20 cellular contexts compared by ENCODE assay signal in genomic region chr5:125047871-125048270, GRCh38.
DNase-seq lines count a peak whose midpoint lies in the region; ATAC-seq and TF ChIP-seq lines count a peak whose summit lies in the region.
"Had no signal": no experiment of that assay in that cellular context is flagged by ENCODE, and none has a peak within 500 bp of the region (broad histone marks: within the 10 kb centered on the region; RNA-seq: fewer than 3 reads in every experiment).

No MANE protein-coding gene starts in this region.

- H2AFZ ChIP-seq in DND-41 (ENCODE audit: low read depth, low read length), result 0 out of 2 replicates have a peak overlapping the region, but pooled peaks have one; percentile 4
- no peak overlapping the region for H2AFZ ChIP-seq in trophoblast cell (ENCODE audit: insufficient read depth, low read length, poor library complexity)

- no peak overlapping the region for H4K8ac ChIP-seq in trophoblast cell (ENCODE audit: low read depth, low read length)

- no peaks in the 10 kb centered on the region for H3K9me3 ChIP-seq in DND-41 (ENCODE audit: insufficient read depth, low read length, severe bottlenecking)
- no peaks in the 10 kb centered on the region for H3K9me3 ChIP-seq in trophoblast cell (ENCODE audit: insufficient read depth, low read depth, low read length)
- H3K9me3 ChIP-seq: A549, Caco-2 had no signal

- WGBS in trophoblast cell (ENCODE audit: extremely low coverage, insufficient coverage, insufficient read length), result no CpG with 5 or more reads among the region's 3 CpGs

- no peaks in the 10 kb centered on the region for H4K20me1 ChIP-seq in DND-41 (ENCODE audit: insufficient read depth, low read length)
- H4K20me1 ChIP-seq: BLaER1 treated with 17β-estradiol and CSF1 and Interleukin-3, amounts not matched to agents 10 nM and 100 nM had no signal

- H3K27me3 ChIP-seq in DND-41 (ENCODE audit: insufficient read depth, low read length, poor library complexity) (no peaks in the 10 kb centered on the region), trophoblast cell (ENCODE audit: insufficient read depth, low read length) (no peaks in the 10 kb centered on the region)
- H3K27me3 ChIP-seq: BLaER1 treated with 17β-estradiol and CSF1 and Interleukin-3, amounts not matched to agents 10 nM and 100 nM had no signal

- H3K4me1 ChIP-seq in DND-41 (ENCODE audit: insufficient read depth, low read length) (no peaks in the 10 kb centered on the region), trophoblast cell (ENCODE audit: control insufficient read depth in 1 of 2, insufficient read depth in 2 of 2, low read length in 2 of 2) (peaks cover 0 to 2% of the 10 kb centered on the region in 2 experiments)

- H4K12ac ChIP-seq in trophoblast cell (ENCODE audit: low read depth, low read length), result no peak overlapping the region

- no peak overlapping the region for H3K18ac ChIP-seq in trophoblast cell (ENCODE audit: low read length)

- H3K4me3 ChIP-seq in DND-41 (ENCODE audit: low read depth in 1 of 2, low read length in 2 of 2) (no peak overlapping the region), trophoblast cell (ENCODE audit: low read depth, low read length) (no peak overlapping the region)
- H3K4me3 ChIP-seq: A549; BLaER1 treated with 17β-estradiol and CSF1 and Interleukin-3, amounts not matched to agents 10 nM and 100 nM; GM12878 had no signal

- no peak overlapping the region for H3K14ac ChIP-seq in trophoblast cell (ENCODE audit: low read length)

- DNase-seq in DND-41 (no peak), SK-N-DZ (ENCODE audit: low spot score) (peak; percentile 27), trophoblast cell (peak; percentile 68 to 72), NCI-H345 treated with DMSO at 0.1 percent for 48 hours (lab: John Stamatoyannopoulos, UW; ENCODE audit: unreplicated experiment) (no peak), SW480 (ENCODE audit: low spot score) (no peak)
- DNase-seq: AML-193; Caco-2; Calu3; CD4-positive, alpha-beta T cell; CD8-positive, alpha-beta T cell; DMS79 treated with DMSO at 0.1 percent for 48 hours; EL; GDM1 had no signal

- no peak overlapping the region for H2BK120ac ChIP-seq in trophoblast cell (ENCODE audit: insufficient read depth, low read length, poor library complexity)

- H4K91ac ChIP-seq in trophoblast cell (ENCODE audit: low read depth, low read length), result no peak overlapping the region

- no peak overlapping the region for H3K27ac ChIP-seq in DND-41 (ENCODE audit: low read length)
- no peak overlapping the region for H3K27ac ChIP-seq in trophoblast cell (ENCODE audit: low read depth, low read length)
- H3K27ac ChIP-seq: 22Rv1; A549; BLaER1 treated with 17β-estradiol and CSF1 and Interleukin-3, amounts not matched to agents 10 nM and 100 nM; C4-2B had no signal

- no peak for ATAC-seq in DND-41 (ENCODE audit: insufficient read depth, low read depth)
- ATAC-seq in SK-N-SH treated with all-trans-retinoic acid at 6 μM for 48 hours, result no peak
- ATAC-seq in HG02852 (IDR thresholded peaks at IDR 0.05; ENCODE audit: unreplicated experiment), result no peak
- ATAC-seq: A549; CD8-positive, alpha-beta T cell; GM12878 had no signal

- H2AK5ac ChIP-seq in trophoblast cell (ENCODE audit: low read length), result no peak overlapping the region

- no peak overlapping the region for H3K4ac ChIP-seq in trophoblast cell (ENCODE audit: low read depth, low read length)

- H2BK12ac ChIP-seq in trophoblast cell (ENCODE audit: low read length), result no peak overlapping the region

- no peaks in the 10 kb centered on the region for H3K79me1 ChIP-seq in trophoblast cell (ENCODE audit: low read length)

- H3K79me2 ChIP-seq in DND-41 (ENCODE audit: insufficient read depth, low read length) (no peaks in the 10 kb centered on the region), trophoblast cell (ENCODE audit: control insufficient read depth, insufficient read depth, low read length, poor library complexity) (no peaks in the 10 kb centered on the region)

- no peaks in the 10 kb centered on the region for H3K36me3 ChIP-seq in DND-41 (ENCODE audit: insufficient read depth, low read length)
- no peaks in the 10 kb centered on the region for H3K36me3 ChIP-seq in trophoblast cell (ENCODE audit: control insufficient read depth in 1 of 2, insufficient read depth in 2 of 2, low read length in 2 of 2)
- H3K36me3 ChIP-seq: BLaER1 treated with 17β-estradiol and CSF1 and Interleukin-3, amounts not matched to agents 10 nM and 100 nM had no signal

- no peak overlapping the region for H2BK5ac ChIP-seq in trophoblast cell (ENCODE audit: low read depth, low read length, poor library complexity)

- H3K4me2 ChIP-seq in DND-41 (ENCODE audit: insufficient read depth, low read length) (no peak overlapping the region), trophoblast cell (ENCODE audit: low read length) (no peak overlapping the region)
- H3K4me2 ChIP-seq: A549; BLaER1 treated with 17β-estradiol and CSF1 and Interleukin-3, amounts not matched to agents 10 nM and 100 nM had no signal

- H3K9ac ChIP-seq in DND-41 (ENCODE audit: low read depth, low read length), result no peak overlapping the region
- no peak overlapping the region for H3K9ac ChIP-seq in trophoblast cell (ENCODE audit: low read length)
- H3K9ac ChIP-seq: BLaER1 treated with 17β-estradiol and CSF1 and Interleukin-3, amounts not matched to agents 10 nM and 100 nM had no signal

- H3K23ac ChIP-seq in trophoblast cell (ENCODE audit: low read length), result no peak overlapping the region

- no peak for TF ChIP-seq CTCF in DND-41 (IDR thresholded peaks at IDR 0.05; ENCODE audit: borderline replicate concordance, extremely low read depth, low read length, poor library complexity, severe bottlenecking)

TF ChIP-seq in SK-N-SH treated with all-trans-retinoic acid at 6 μM for 48 hours, 23 proteins besides CTCF, POLR2A, EP300 and RAD21:
- TF ChIP-seq SNAI2 (CRISPR knock-in tag; IDR thresholded peaks at IDR 0.05) (no peak), TOX (CRISPR knock-in tag; IDR thresholded peaks at IDR 0.05; ENCODE audit: borderline replicate concordance) (0 out of 2 replicates have a peak, but pooled peaks have one; percentile 11)

Comparison
In these comparisons a context has a peak if more than half of its experiments do, and no peak if none do; other contexts are left out.
1. DNase-seq: peak in SK-N-DZ (single experiment) and trophoblast cell (2 of 2); none in DND-41 (single experiment), NCI-H345 treated with DMSO at 0.1 percent for 48 hours (single experiment) and SW480 (single experiment).